Comparison of ENCODE assay signal across 8 cellular contexts in the genomic region with DNA sequence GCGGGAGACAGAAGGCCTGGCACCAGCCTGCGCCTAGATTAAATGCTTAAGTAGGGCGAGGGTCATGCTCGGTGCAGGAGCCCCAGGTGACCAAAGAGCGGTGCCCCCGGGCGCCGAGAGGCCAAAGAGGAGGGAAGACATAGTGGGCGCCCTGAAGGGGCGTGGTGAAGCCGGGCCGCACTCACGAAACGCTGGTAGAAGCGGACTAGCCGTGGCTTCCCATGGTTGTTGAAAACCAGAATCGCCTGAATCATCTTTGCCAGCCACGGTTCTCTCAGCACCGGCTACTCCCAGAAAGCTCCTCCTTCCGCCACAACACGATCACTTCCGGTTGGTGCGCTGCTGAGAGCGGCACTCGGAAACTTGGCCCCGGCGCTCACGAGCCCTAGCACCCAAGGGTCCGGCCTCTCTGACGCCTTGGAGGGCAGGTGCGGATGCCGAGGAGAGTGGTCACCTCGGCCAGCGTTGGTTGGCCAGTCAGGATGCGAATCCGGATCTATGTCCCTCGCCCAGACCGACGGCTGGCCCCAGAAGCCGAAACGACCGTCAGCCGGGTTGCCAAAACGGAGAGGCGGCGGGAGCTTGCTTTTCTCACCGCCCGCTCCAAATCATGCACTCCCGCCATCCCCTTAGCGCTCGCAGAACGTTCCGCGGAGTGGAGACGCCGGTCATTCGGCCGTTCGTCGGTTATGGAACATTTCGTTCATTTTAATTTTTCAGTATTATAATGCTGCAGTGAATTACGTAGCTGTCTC. TPM values are rescaled to one million over a fixed set of nuclear protein-coding genes. Genes with fewer than 3 reads are reported as not detected.
A peak's percentile ranks its signal among the peaks of the same experiment; 100 is the strongest.
DNase-seq lines count a peak whose midpoint lies in the region; ATAC-seq and TF ChIP-seq lines count a peak whose summit lies in the region.

A gene (minus strand): TSS at position 299 of the 755 bp plus-strand sequence. CDS start 45 bp downstream, at position 254.

- H3K4me3 Mint-ChIP-seq in CD8-positive, alpha-beta memory T cell = peak within 1 kb of the TSS; percentile 95 to 99 (median 97)
- H3K4me3 Mint-ChIP-seq in endodermal cell = peak within 1 kb of the TSS; percentile 98

- peaks cover 0 to 3% of the 10 kb centered on the region in 2 donors for H3K27me3 Mint-ChIP-seq in CD8-positive, alpha-beta memory T cell
- H3K27me3 Mint-ChIP-seq in endodermal cell (ENCODE audit: insufficient read depth) = no peaks in the 10 kb centered on the region

- DNase-seq in CD8-positive, alpha-beta memory T cell = peak; percentile 73 to 91 (median 82)
- DNase-seq in HPDE6-E6E7 (ENCODE audit: extremely low spot score) (peak; percentile 85), NOMO-1 treated with DMSO at 0.1 percent for 48 hours (lab: John Stamatoyannopoulos, UW; ENCODE audit: unreplicated experiment) (peak; percentile 86), endodermal cell (peak; percentile 97), mesenteric fat pad (ENCODE audit: low spot score) (peak; percentile 96)
- DNase-seq in activated CD8-positive, alpha-beta memory T cell treated with anti-CD3 and anti-CD28 coated beads for 48 hours (ENCODE audit: low read depth in 2 of 3, low spot score in 2 of 3) = peak; percentile 81 to 84 (median 81)
- DNase-seq in stimulated activated CD8-positive, alpha-beta memory T cell treated with anti-CD3 and anti-CD28 coated beads, Interleukin-15, amount 100 ng/mL, for 24 hours (ENCODE audit: low read depth) = peak; percentile 73

- CTCF ChIA-PET in CD8-positive, alpha-beta memory T cell (lab: Charles Lee) = interaction anchor here (0.8 to 2.1 kb wide), 7 partner anchors 17 to 337 kb away, joined by 3 to 9 read pairs (median 4); no protein-coding TSS in a partner anchor

- no peak for TF ChIP-seq CTCF in endodermal cell (conservative IDR thresholded peaks at IDR 0.05)

- peak within 1 kb of the TSS; percentile 86 for H3K4me3 ChIP-seq in CD8-positive, alpha-beta memory T cell (ENCODE audit: low read length)
- H3K4me3 ChIP-seq in endodermal cell (ENCODE audit: low read length) = peak within 1 kb of the TSS; percentile 100

- no peaks in the 10 kb centered on the region for H3K9me3 ChIP-seq in CD8-positive, alpha-beta memory T cell (ENCODE audit: low read length)
- H3K9me3 ChIP-seq in endodermal cell (ENCODE audit: control insufficient read depth, low read length) = no peaks in the 10 kb centered on the region

- peaks cover 3 to 17% (median 5%) of the 10 kb centered on the region in 3 donors for H3K36me3 Mint-ChIP-seq in CD8-positive, alpha-beta memory T cell
- peaks cover 2% of the 10 kb centered on the region for H3K36me3 Mint-ChIP-seq in endodermal cell (ENCODE audit: low read depth)

- H3K9ac ChIP-seq in endodermal cell (ENCODE audit: extremely low read depth, low read length, poor library complexity, severe bottlenecking) = peak within 1 kb of the TSS; percentile 93

- peaks cover 25% of the 10 kb centered on the region for H3K4me1 ChIP-seq in CD8-positive, alpha-beta memory T cell (ENCODE audit: insufficient read depth, low read length)
- no peaks in the 10 kb centered on the region for H3K4me1 ChIP-seq in endodermal cell (ENCODE audit: control insufficient read depth, insufficient read depth, low read length)

- no peaks in the 10 kb centered on the region for H3K9me3 Mint-ChIP-seq in CD8-positive, alpha-beta memory T cell
- H3K9me3 Mint-ChIP-seq in endodermal cell = no peaks in the 10 kb centered on the region

- H3K27ac ChIP-seq in CD8-positive, alpha-beta memory T cell (ENCODE audit: low read depth, low read length) = peak within 1 kb of the TSS; percentile 76
- peak within 1 kb of the TSS; percentile 81 for H3K27ac ChIP-seq in endodermal cell (ENCODE audit: low read depth, low read length)

- H3K27me3 ChIP-seq in CD8-positive, alpha-beta memory T cell (ENCODE audit: insufficient read depth, low read length, poor library complexity, severe bottlenecking) = no peaks in the 10 kb centered on the region
- H3K27me3 ChIP-seq in endodermal cell (ENCODE audit: control insufficient read depth, insufficient read depth, low read length, poor library complexity, severe bottlenecking) = no peaks in the 10 kb centered on the region

- peaks cover 2% of the 10 kb centered on the region for H3K36me3 ChIP-seq in CD8-positive, alpha-beta memory T cell (ENCODE audit: insufficient read depth, low read length)
- H3K36me3 ChIP-seq in endodermal cell (ENCODE audit: control insufficient read depth, insufficient read depth, low read length) = peaks cover 3% of the 10 kb centered on the region

- 0% methylated on average over 31 to 62 of the region's 62 CpGs for WGBS in endodermal cell (ENCODE audit: insufficient coverage in 1 of 2, insufficient read length in 1 of 2), 2 experiments

- POLR2A ChIA-PET in CD8-positive, alpha-beta memory T cell (lab: Charles Lee) = interaction anchor here (0.9 to 1.3 kb wide), 4 partner anchors 19 to 1009 kb away, joined by 3 to 8 read pairs (median 4); a partner anchor contains a TSS

- H3K4me1 Mint-ChIP-seq in CD8-positive, alpha-beta memory T cell = peaks cover 35 to 53% (median 51%) of the 10 kb centered on the region in 3 donors
- H3K4me1 Mint-ChIP-seq in endodermal cell = peaks cover 2% of the 10 kb centered on the region

- peak; percentile 90 for ATAC-seq in GM19463 (IDR thresholded peaks at IDR 0.05; ENCODE audit: unreplicated experiment)

- H3K27ac Mint-ChIP-seq in CD8-positive, alpha-beta memory T cell = peak within 1 kb of the TSS; percentile 94 to 99 (median 98)
- peak within 1 kb of the TSS; percentile 96 for H3K27ac Mint-ChIP-seq in endodermal cell

RNA-seq across cellular contexts. Expression of the gene that starts here (rescaled TPM):
- 10 to 100 TPM; 23.5 to 24.5 TPM for total RNA-seq in CD8-positive, alpha-beta memory T cell
- polyA plus RNA-seq in CD8-positive, alpha-beta memory T cell = 35.8 TPM
- 10 to 100 TPM; 39.5 to 54.4 TPM for total RNA-seq in endodermal cell
- polyA plus RNA-seq in endodermal cell (2013, experiment 1 of 2) = 40.3 TPM
- 40.3 TPM for polyA plus RNA-seq in endodermal cell (2013, experiment 2 of 2)
- 27.3 TPM for total RNA-seq in mesenteric fat pad

Comparison
In these comparisons a context has a peak if more than half of its experiments do, and no peak if none do; other contexts are left out.
1. Peak in every context shown above with its lines: DNase-seq, ATAC-seq, H3K4me3 ChIP-seq and H3K27ac ChIP-seq.